In the genomic region with DNA sequence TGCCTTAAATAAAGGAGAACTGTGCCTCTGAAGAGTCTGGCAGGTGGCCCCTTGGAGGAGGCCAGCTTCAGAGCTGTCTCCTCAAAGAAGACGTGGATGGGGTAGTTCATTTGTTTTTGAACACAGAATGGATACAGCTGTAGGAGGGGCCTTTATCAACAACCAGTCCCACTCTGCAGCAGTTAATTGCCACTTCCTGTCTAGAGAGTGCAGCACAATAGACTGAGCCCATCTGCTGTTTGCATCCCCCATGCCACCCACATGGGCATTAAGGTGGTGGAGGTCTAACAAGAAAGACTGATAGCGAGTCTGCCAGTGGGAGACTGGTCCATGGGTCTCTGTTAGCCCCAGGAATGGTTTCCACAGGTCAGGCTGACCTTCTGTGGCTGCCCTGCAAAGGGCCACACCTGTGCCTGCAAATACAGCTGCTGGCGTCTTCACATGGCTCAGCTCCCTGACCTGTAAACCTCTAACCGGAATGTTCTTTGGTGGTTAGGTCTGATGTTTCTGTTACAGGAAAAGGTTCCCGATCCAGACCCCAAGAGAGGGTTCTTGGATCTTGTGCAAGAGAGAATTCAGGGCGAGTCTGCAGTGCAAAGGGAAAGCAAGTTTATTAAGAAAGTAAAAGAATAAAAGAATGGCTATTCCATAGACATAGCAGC, we compare ENCODE assay signal across 23 cellular contexts.
DNase-seq lines count a peak whose midpoint lies in the region; ATAC-seq and TF ChIP-seq lines count a peak whose summit lies in the region.
"Had no signal": no experiment of that assay in that cellular context is flagged by ENCODE, and none has a peak within 500 bp of the region (broad histone marks: within the 10 kb centered on the region; RNA-seq: fewer than 3 reads in every experiment).

No MANE protein-coding gene starts in this region.

- peaks cover 5% of the 10 kb centered on the region for H3K36me3 Mint-ChIP-seq in neural crest cell (ENCODE audit: low read depth)

- peak overlapping the region; percentile 62 for H3K27ac Mint-ChIP-seq in neural crest cell (ENCODE audit: unreplicated experiment)
- H3K27ac Mint-ChIP-seq: activated naive CD8-positive, alpha-beta T cell treated with anti-CD3 and anti-CD28 coated beads for 36 hours; CD4-positive, alpha-beta T cell; progenitor cell of endocrine pancreas had no signal

- ATAC-seq in GM19351 (IDR thresholded peaks at IDR 0.05; ENCODE audit: unreplicated experiment) (no peak), GM18907 (IDR thresholded peaks at IDR 0.05; ENCODE audit: unreplicated experiment) (no peak)
- ATAC-seq: stimulated activated naive CD8-positive, alpha-beta T cell treated with anti-CD3 and anti-CD28 coated beads, Interleukin-15, Interleukin-2, amounts not matched to agents 100 U/mL and 50 U/mL, for 24 hours had no signal

- no peak overlapping the region for H3K4me3 Mint-ChIP-seq in neural crest cell
- H3K4me3 Mint-ChIP-seq: activated naive CD8-positive, alpha-beta T cell treated with anti-CD3 and anti-CD28 coated beads for 36 hours; CD4-positive, alpha-beta T cell; H9 had no signal

- peak; percentile 58 for DNase-seq in DMS153 (lab: John Stamatoyannopoulos, UW)
- no peak for DNase-seq in DMS153 treated with DMSO at 0.1 percent for 48 hours (lab: John Stamatoyannopoulos, UW; ENCODE audit: unreplicated experiment)
- peak; percentile 73 for DNase-seq in Jurkat, Clone E6-1 (ENCODE audit: low read depth, low spot score)
- peak; percentile 84 for DNase-seq in NCI-H748 treated with DMSO at 0.1 percent for 48 hours (lab: John Stamatoyannopoulos, UW)
- no peak for DNase-seq in neural crest cell (ENCODE audit: low read depth, low spot score)
- DNase-seq in stimulated activated CD4-positive, alpha-beta T cell treated with anti-CD3 and anti-CD28 coated beads, Interleukin-12 subunit alpha, Interleukin-12 subunit beta, amount 100 ng/mL, for 4 hours: no peak
- DNase-seq: 8988T; activated naive CD8-positive, alpha-beta T cell treated with anti-CD3 and anti-CD28 coated beads for 36 hours; activated T-cell treated with anti-CD3 and anti-CD28 coated beads for 4 hours; aorta; CD4-positive, alpha-beta T cell; effector CD4-positive, alpha-beta T cell; GDM1; H9; head of caudate nucleus; NCI-H1694; NCI-H774; stimulated activated naive CD8-positive, alpha-beta T cell treated with anti-CD3 and anti-CD28 coated beads, Interleukin-15, Interleukin-2, amounts not matched to agents 100 U/mL and 50 U/mL, for 24 hours; thyroid gland had no signal

- no peak for TF ChIP-seq CTCF in neural crest cell (conservative IDR thresholded peaks at IDR 0.05)

- no peak overlapping the region for H3K4me3 ChIP-seq in Jurkat, Clone E6-1 (ENCODE audit: low read length)
- H3K4me3 ChIP-seq: lung, thyroid gland had no signal

- H3K27me3 Mint-ChIP-seq in neural crest cell (ENCODE audit: low read depth): no peaks in the 10 kb centered on the region
- H3K27me3 Mint-ChIP-seq: CD4-positive, alpha-beta T cell had no signal

- peaks cover 11% of the 10 kb centered on the region for H3K4me1 Mint-ChIP-seq in neural crest cell

- H3K9me3 Mint-ChIP-seq in neural crest cell: peaks cover 10% of the 10 kb centered on the region
- H3K9me3 Mint-ChIP-seq: CD4-positive, alpha-beta T cell had no signal

Comparison
In these comparisons a context has a peak if more than half of its experiments do, and no peak if none do; other contexts are left out.
1. DNase-seq: peak in DMS153 (single experiment), Jurkat, Clone E6-1 (single experiment) and NCI-H748 treated with DMSO at 0.1 percent for 48 hours (single experiment); none in DMS153 treated with DMSO at 0.1 percent for 48 hours (single experiment), neural crest cell (single experiment) and stimulated activated CD4-positive, alpha-beta T cell treated with anti-CD3 and anti-CD28 coated beads, Interleukin-12 subunit alpha, Interleukin-12 subunit beta, amount 100 ng/mL, for 4 hours (single experiment).